16 cellular contexts compared by ENCODE assay signal in the genomic region with DNA sequence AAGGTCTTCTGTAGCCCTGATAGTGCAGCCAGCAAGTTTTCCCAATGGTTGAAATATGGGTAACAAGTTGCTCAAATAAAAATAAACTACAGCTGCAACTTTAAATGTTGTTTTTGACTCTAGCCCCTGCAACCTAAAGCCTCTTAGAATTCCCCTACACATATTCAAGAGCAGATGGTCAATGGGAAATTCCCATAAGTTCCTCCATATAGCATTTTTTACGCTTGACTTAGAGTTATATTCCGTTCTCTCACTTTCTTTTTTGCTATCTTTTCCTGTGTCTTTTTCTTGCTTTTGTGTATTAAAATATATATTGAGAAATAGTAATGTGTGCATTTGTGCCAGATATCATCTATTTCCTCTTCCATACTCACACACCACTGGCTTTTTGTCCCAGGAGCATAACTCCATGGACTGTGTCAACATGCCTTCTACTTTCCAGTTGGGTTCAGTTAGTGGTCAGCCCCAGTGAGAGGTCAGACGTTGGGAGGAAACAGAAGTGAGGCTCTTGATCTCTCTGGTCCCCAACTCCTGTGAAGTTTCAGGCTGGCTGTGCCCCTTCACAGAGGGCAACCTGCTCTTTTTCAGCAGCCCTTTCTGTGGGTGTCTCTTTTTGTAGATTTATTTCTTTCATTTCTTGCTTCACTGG.
DNase-seq lines count a peak whose midpoint lies in the region; ATAC-seq and TF ChIP-seq lines count a peak whose summit lies in the region.
"Had no signal": no experiment of that assay in that cellular context is flagged by ENCODE, and none has a peak within 500 bp of the region (broad histone marks: within the 10 kb centered on the region; RNA-seq: fewer than 3 reads in every experiment).

No MANE protein-coding gene starts in this region.

- H3K27ac ChIP-seq in breast epithelium (no peak overlapping the region), OCI-LY7 (ENCODE audit: low read depth, low read length, poor library complexity, severe bottlenecking) (no peak overlapping the region)
- H3K27ac ChIP-seq: psoas muscle had no signal

- H3K9me3 ChIP-seq in breast epithelium, result no peaks in the 10 kb centered on the region
- no peaks in the 10 kb centered on the region for H3K9me3 ChIP-seq in OCI-LY7 (ENCODE audit: low read length)
- H3K9me3 ChIP-seq in Caco-2, result no peaks in the 10 kb centered on the region
- H3K9me3 ChIP-seq: psoas muscle had no signal

- no peak for TF ChIP-seq POLR2A in breast epithelium (IDR thresholded peaks at IDR 0.05)

- POLR2A ChIA-PET in OCI-LY7 (lab: Charles Lee) (interaction anchor here (0.5 to 0.9 kb wide), 3 partner anchors 140 to 1015 kb away, joined by 3 to 4 read pairs (median 4); no protein-coding TSS in a partner anchor), Caco-2 (lab: Charles Lee) (no interaction called here)

- H2AFZ ChIP-seq in OCI-LY7 (ENCODE audit: low read length), result no peak overlapping the region

- H3K36me3 Mint-ChIP-seq in natural killer cell treated with Interleukin-12 subunit alpha and Interleukin-12 subunit beta and Interleukin-15 and Interleukin-18, amount 100 ng/mL, for 72 hours, result no peaks in the 10 kb centered on the region
- H3K36me3 Mint-ChIP-seq in Caco-2 (ENCODE audit: insufficient read depth, unreplicated experiment), result no peaks in the 10 kb centered on the region
- H3K36me3 Mint-ChIP-seq: mesothelial cell of epicardium had no signal

- peaks cover 0 to 3% of the 10 kb centered on the region in 2 donors for H3K27me3 Mint-ChIP-seq in natural killer cell treated with Interleukin-12 subunit alpha and Interleukin-12 subunit beta and Interleukin-15 and Interleukin-18, amount 100 ng/mL, for 72 hours
- H3K27me3 Mint-ChIP-seq in Caco-2 (ENCODE audit: insufficient read depth, unreplicated experiment), result no peaks in the 10 kb centered on the region
- H3K27me3 Mint-ChIP-seq: dendritic cell treated with granulocyte-macrophage colony-stimulating factor and Interleukin-4, amounts not matched to agents 40 ng/mL and 50 ng/mL, for 4 days had no signal

- DNase-seq in GM12865 (ENCODE audit: low read depth), result peak; percentile 83
- DNase-seq in natural killer cell treated with Interleukin-12 subunit alpha and Interleukin-12 subunit beta and Interleukin-15 and Interleukin-18, amount 100 ng/mL, for 72 hours (ENCODE audit: low spot score), result no peak
- no peak for DNase-seq in breast epithelium (ENCODE audit: low spot score in 2 of 2)
- DNase-seq in OCI-LY7 (ENCODE audit: low spot score), result no peak
- no peak for DNase-seq in Caco-2
- DNase-seq: activated CD4-positive, alpha-beta T cell treated with anti-CD3 and anti-CD28 coated beads for 1 hour; activated T-cell treated with anti-CD3 and anti-CD28 coated beads, Interleukin-2, amount 50 U/mL, for 48 hours; DMS 273 treated with DMSO at 0.1 percent for 48 hours; MM.1S; psoas muscle; SW 1271 had no signal

- no peaks in the 10 kb centered on the region for H3K9me2 ChIP-seq in OCI-LY7 (ENCODE audit: insufficient read depth, low read length)

- H3K79me2 ChIP-seq in OCI-LY7 (ENCODE audit: insufficient read depth, low read depth, low read length), result no peaks in the 10 kb centered on the region

- no peaks in the 10 kb centered on the region for H3K4me1 ChIP-seq in breast epithelium
- no peaks in the 10 kb centered on the region for H3K4me1 ChIP-seq in OCI-LY7 (ENCODE audit: insufficient read depth, low read length, poor library complexity, severe bottlenecking)
- H3K4me1 ChIP-seq in Caco-2, result no peaks in the 10 kb centered on the region

- no peak for TF ChIP-seq CTCF in GM12865 (IDR thresholded peaks at IDR 0.05; ENCODE audit: insufficient read depth, low read depth, low read length, missing control alignments)
- TF ChIP-seq CTCF in breast epithelium (IDR thresholded peaks at IDR 0.05), result no peak
- TF ChIP-seq CTCF in OCI-LY7 (conservative IDR thresholded peaks at IDR 0.05; ENCODE audit: low read length), result no peak
- no peak for TF ChIP-seq CTCF in Caco-2 (IDR thresholded peaks at IDR 0.05; ENCODE audit: insufficient read depth in 1 of 2, low read depth in 1 of 2, low read length in 1 of 2, severe bottlenecking in 1 of 2, unreplicated experiment in 1 of 2)

- peak overlapping the region; percentile 33 for H3K4me3 ChIP-seq in GM12865 (ENCODE audit: low read depth, low read length)
- no peak overlapping the region for H3K4me3 ChIP-seq in breast epithelium
- H3K4me3 ChIP-seq in OCI-LY7 (ENCODE audit: low read depth, low read length, poor library complexity, severe bottlenecking), result no peak overlapping the region
- no peak overlapping the region for H3K4me3 ChIP-seq in Caco-2 (ENCODE audit: low read depth, low read length)
- H3K4me3 ChIP-seq: psoas muscle had no signal

- no TSS peak for BruUV-seq in OCI-LY7 (replicated peaks; lab: Mats Ljungman, UMichigan)
- no TSS peak for BruUV-seq in Caco-2 (replicated peaks; lab: Mats Ljungman, UMichigan)

- no peak overlapping the region for H3K4me2 ChIP-seq in OCI-LY7 (ENCODE audit: low read length)

- no peaks in the 10 kb centered on the region for H3K27me3 ChIP-seq in breast epithelium
- H3K27me3 ChIP-seq in Caco-2 (replicated peaks; ENCODE audit: control insufficient read depth, insufficient read depth, low read length), result no peaks in the 10 kb centered on the region

- ATAC-seq in GM19043 (IDR thresholded peaks at IDR 0.05; ENCODE audit: low read depth, unreplicated experiment) (peak; percentile 29), HG02678 (IDR thresholded peaks at IDR 0.05; ENCODE audit: unreplicated experiment) (peak; percentile 46), HG03571 (IDR thresholded peaks at IDR 0.05; ENCODE audit: unreplicated experiment) (peak; percentile 35)
- no peak for ATAC-seq in natural killer cell treated with Interleukin-12 subunit alpha and Interleukin-12 subunit beta and Interleukin-15 and Interleukin-18, amount 100 ng/mL, for 72 hours
- ATAC-seq: psoas muscle had no signal

- H3K4me1 Mint-ChIP-seq in natural killer cell treated with Interleukin-12 subunit alpha and Interleukin-12 subunit beta and Interleukin-15 and Interleukin-18, amount 100 ng/mL, for 72 hours (ENCODE audit: low read depth in 2 of 2), result peaks cover 0 to 8% of the 10 kb centered on the region in 2 donors
- H3K4me1 Mint-ChIP-seq in Caco-2 (ENCODE audit: low read depth, unreplicated experiment), result peaks cover 5% of the 10 kb centered on the region

- H3K9me3 Mint-ChIP-seq in natural killer cell treated with Interleukin-12 subunit alpha and Interleukin-12 subunit beta and Interleukin-15 and Interleukin-18, amount 100 ng/mL, for 72 hours, result peaks cover 3% of the 10 kb centered on the region
- no peaks in the 10 kb centered on the region for H3K9me3 Mint-ChIP-seq in Caco-2 (ENCODE audit: unreplicated experiment)
- H3K9me3 Mint-ChIP-seq: dendritic cell treated with granulocyte-macrophage colony-stimulating factor and Interleukin-4, amounts not matched to agents 40 ng/mL and 50 ng/mL, for 4 days; mesothelial cell of epicardium had no signal

- no peaks in the 10 kb centered on the region for H4K20me1 ChIP-seq in OCI-LY7 (ENCODE audit: insufficient read depth, low read length)

- H3K36me3 ChIP-seq in breast epithelium (no peaks in the 10 kb centered on the region), OCI-LY7 (ENCODE audit: insufficient read depth, low read length) (no peaks in the 10 kb centered on the region), Caco-2 (ENCODE audit: control insufficient read depth, insufficient read depth, low read length) (no peaks in the 10 kb centered on the region)

- intact Hi-C loops in breast epithelium (cut with DNase I; ENCODE audit: low total_unique reads) (no loop called here), OCI-LY7 (cut with micrococcal nuclease; ENCODE audit: unreplicated experiment) (no loop called here), Caco-2 (cut with micrococcal nuclease; ENCODE audit: unreplicated experiment) (no loop called here)

- peak overlapping the region in 1 of 2 donors; percentile 29 for H3K27ac Mint-ChIP-seq in natural killer cell treated with Interleukin-12 subunit alpha and Interleukin-12 subunit beta and Interleukin-15 and Interleukin-18, amount 100 ng/mL, for 72 hours
- no peak overlapping the region for H3K27ac Mint-ChIP-seq in Caco-2 (ENCODE audit: unreplicated experiment)
- H3K27ac Mint-ChIP-seq: dendritic cell treated with granulocyte-macrophage colony-stimulating factor and Interleukin-4, amounts not matched to agents 40 ng/mL and 50 ng/mL, for 4 days; mesothelial cell of epicardium had no signal

- CTCF ChIA-PET in OCI-LY7 (lab: Charles Lee; ENCODE audit: unreplicated experiment) (no interaction called here), Caco-2 (lab: Charles Lee) (no interaction called here)

- H3K4me3 Mint-ChIP-seq in natural killer cell treated with Interleukin-12 subunit alpha and Interleukin-12 subunit beta and Interleukin-15 and Interleukin-18, amount 100 ng/mL, for 72 hours, result no peak overlapping the region
- H3K4me3 Mint-ChIP-seq in Caco-2 (ENCODE audit: unreplicated experiment), result no peak overlapping the region
- H3K4me3 Mint-ChIP-seq: dendritic cell treated with granulocyte-macrophage colony-stimulating factor and Interleukin-4, amounts not matched to agents 40 ng/mL and 50 ng/mL, for 4 days; mesothelial cell of epicardium had no signal

Comparison
In these comparisons a context has a peak if more than half of its experiments do, and no peak if none do; other contexts are left out.
1. ATAC-seq: peak in GM19043 (single experiment), HG02678 (single experiment) and HG03571 (single experiment); none in natural killer cell treated with Interleukin-12 subunit alpha and Interleukin-12 subunit beta and Interleukin-15 and Interleukin-18, amount 100 ng/mL, for 72 hours (0 of 2).